8 cellular contexts compared by ENCODE assay signal in the genomic region with DNA sequence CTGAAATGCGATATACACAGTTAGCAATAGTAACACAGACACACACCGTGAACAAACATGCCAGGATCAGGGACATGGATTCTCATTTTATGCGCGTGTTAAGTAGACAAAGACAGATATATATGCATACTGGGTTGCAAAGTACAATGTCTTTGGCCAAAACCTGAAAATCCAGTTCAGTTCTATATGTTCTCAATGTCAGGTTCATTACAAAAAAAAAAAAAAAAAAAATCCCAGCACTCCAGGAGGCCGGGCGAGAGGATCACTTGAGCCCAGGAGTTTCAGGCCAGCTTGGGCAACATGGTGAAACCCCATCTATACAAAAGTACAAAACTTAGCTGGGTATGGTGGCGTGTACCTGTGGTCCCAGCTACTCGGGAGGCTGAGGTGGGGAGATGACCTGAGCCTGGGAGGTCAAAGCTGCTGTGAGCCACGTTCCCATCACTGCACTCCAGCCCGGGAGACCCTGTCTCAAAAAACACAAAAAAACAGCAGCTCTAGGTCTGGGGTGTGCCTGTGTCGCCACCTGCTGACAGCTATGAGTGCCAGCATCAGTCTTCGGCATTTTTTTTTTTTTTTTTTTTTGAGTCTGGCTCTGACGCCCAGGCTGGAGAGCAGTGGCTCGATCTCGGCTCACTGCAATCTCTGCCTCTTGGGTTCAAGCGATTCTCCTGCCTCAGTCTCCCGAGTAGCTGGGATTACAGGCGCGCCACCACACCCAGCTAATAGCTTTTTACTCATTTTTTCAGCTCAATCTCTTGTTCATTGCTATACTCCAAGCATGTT. TPM values are rescaled to one million over a fixed set of nuclear protein-coding genes. Genes with fewer than 3 reads are reported as not detected.
A peak's percentile ranks its signal among the peaks of the same experiment; 100 is the strongest.
DNase-seq lines count a peak whose midpoint lies in the region; ATAC-seq and TF ChIP-seq lines count a peak whose summit lies in the region.

No MANE protein-coding gene starts in this region.

- intact Hi-C loops in esophagus muscularis mucosa (cut with DNase I) (loop anchor here (2.0 to 5.0 kb wide), 2 partner anchors 84 to 138 kb away; no protein-coding TSS in a partner anchor), natural killer cell (cut with micrococcal nuclease) (loop anchor here (1.0 kb wide), 1 partner anchor 83 kb away; no protein-coding TSS in a partner anchor), uterus (cut with DNase I; ENCODE audit: low total_unique reads) (loop anchor here (5.0 to 10.0 kb wide), 2 partner anchors 56 to 83 kb away; partner anchors contain the start of gene SLC1A5)

- no peak overlapping the region for H3K18ac ChIP-seq in H9 (ENCODE audit: insufficient read length, low read depth, low read length)

- H3K79me1 ChIP-seq in H9 (ENCODE audit: insufficient read depth, low read depth, low read length, poor library complexity, severe bottlenecking): no peaks in the 10 kb centered on the region

- H3K27me3 ChIP-seq in H9 (ENCODE audit: insufficient read depth, low read length): no peaks in the 10 kb centered on the region
- H3K27me3 ChIP-seq in esophagus muscularis mucosa: no peaks in the 10 kb centered on the region
- H3K27me3 ChIP-seq in uterus: no peaks in the 10 kb centered on the region

- peak overlapping the region; percentile 44 to 64 (median 51); a peak in 4 of 7 replicates for H3K27ac Mint-ChIP-seq in H9
- no peak overlapping the region for H3K27ac Mint-ChIP-seq in natural killer cell

- H3K4me2 ChIP-seq in H9 (ENCODE audit: insufficient read depth, insufficient read length, low read length): no peak overlapping the region

- no peak overlapping the region for H3K23ac ChIP-seq in H9 (ENCODE audit: insufficient read length, low read depth, low read length)

- no peak overlapping the region for H2AFZ ChIP-seq in H9 (ENCODE audit: low read length)

- H3K4me3 Mint-ChIP-seq in H9 (no peak overlapping the region), natural killer cell (no peak overlapping the region)

- no peak for TF ChIP-seq EP300 in esophagus muscularis mucosa (IDR thresholded peaks at IDR 0.05)

- H4K5ac ChIP-seq in H9 (ENCODE audit: insufficient read length, low read depth, low read length): no peak overlapping the region

- H3K4me1 ChIP-seq in H9 (ENCODE audit: insufficient read depth, low read length) (no peaks in the 10 kb centered on the region), esophagus muscularis mucosa (peaks cover 6 to 38% (median 34%) of the 10 kb centered on the region in 4 donors), uterus (no peaks in the 10 kb centered on the region)

- H3K27me3 Mint-ChIP-seq in H9 (ENCODE audit: low read depth) (no peaks in the 10 kb centered on the region), natural killer cell (ENCODE audit: low read depth in 2 of 2) (no peaks in the 10 kb centered on the region)

- no peak overlapping the region for H2BK5ac ChIP-seq in H9 (ENCODE audit: insufficient read length, low read length)

- peak; percentile 49 to 58 for DNase-seq in AML-193 (lab: John Stamatoyannopoulos, UW)
- peak; percentile 78 for DNase-seq in H9
- DNase-seq in NCI-H748 treated with DMSO at 0.1 percent for 48 hours (lab: John Stamatoyannopoulos, UW): peak; percentile 56
- DNase-seq in activated CD8-positive, alpha-beta memory T cell treated with anti-CD3 and anti-CD28 coated beads for 24 hours: peak; percentile 70
- DNase-seq in esophagus muscularis mucosa (ENCODE audit: extremely low spot score): no peak
- DNase-seq in natural killer cell: no peak
- DNase-seq in uterus: peak; percentile 57 to 59
- no peak for DNase-seq in NCI-H1048 (lab: John Stamatoyannopoulos, UW)

- no peak overlapping the region for H2BK120ac ChIP-seq in H9 (ENCODE audit: low read depth, low read length, poor library complexity, severe bottlenecking)

- H3K4ac ChIP-seq in H9 (ENCODE audit: low read depth, low read length): no peak overlapping the region

- H3K9ac ChIP-seq in H9 (ENCODE audit: extremely low read depth, insufficient read length, low read length): no peak overlapping the region

- TF ChIP-seq POLR2A in esophagus muscularis mucosa (IDR thresholded peaks at IDR 0.05; ENCODE audit: low read depth): no peak
- no peak for TF ChIP-seq POLR2A in uterus (IDR thresholded peaks at IDR 0.05)

- H3K14ac ChIP-seq in H9 (ENCODE audit: insufficient read depth, low read length): no peak overlapping the region

- H3K36me3 ChIP-seq in esophagus muscularis mucosa: peaks cover 28 to 74% (median 70%) of the 10 kb centered on the region in 4 donors
- H3K36me3 ChIP-seq in uterus: no peaks in the 10 kb centered on the region

- H4K91ac ChIP-seq in H9 (ENCODE audit: insufficient read length, low read depth, low read length): no peak overlapping the region

- no peak overlapping the region for H2BK15ac ChIP-seq in H9 (ENCODE audit: low read depth, low read length)

- H3T11ph ChIP-seq in H9 (ENCODE audit: low read length): no peak overlapping the region

- H3K36me3 Mint-ChIP-seq in H9 (ENCODE audit: insufficient read depth in 1 of 3, low read depth in 3 of 3) (peaks cover 21 to 56% (median 45%) of the 10 kb centered on the region in 3 experiments; a peak in 6 of 7 replicates), natural killer cell (peaks cover under 1% of the 10 kb centered on the region)

- H3K4me3 ChIP-seq in esophagus muscularis mucosa: no peak overlapping the region
- H3K4me3 ChIP-seq in uterus: no peak overlapping the region

- no peak overlapping the region for H4K8ac ChIP-seq in H9 (replicated peaks; ENCODE audit: insufficient read length, low read depth, low read length)

- H2BK12ac ChIP-seq in H9 (ENCODE audit: insufficient read length, low read depth, low read length): no peak overlapping the region

- no peak overlapping the region for H3K56ac ChIP-seq in H9 (ENCODE audit: insufficient read length, low read depth, low read length)

- no peak overlapping the region for H2BK20ac ChIP-seq in H9 (ENCODE audit: low read depth, low read length, poor library complexity, severe bottlenecking)

- H3K23me2 ChIP-seq in H9 (ENCODE audit: insufficient read length, low read depth, low read length, poor library complexity, severe bottlenecking): no peaks in the 10 kb centered on the region

- peak; percentile 81 to 99 (median 95) for ATAC-seq in natural killer cell

- H2AK5ac ChIP-seq in H9 (ENCODE audit: insufficient read length, low read length): no peak overlapping the region

- H3K4me1 Mint-ChIP-seq in H9: no peaks in the 10 kb centered on the region
- H3K4me1 Mint-ChIP-seq in natural killer cell: peaks cover 0 to 7% of the 10 kb centered on the region in 2 donors

- no peaks in the 10 kb centered on the region for H4K20me1 ChIP-seq in H9 (ENCODE audit: control insufficient read depth, insufficient read depth, insufficient read length)

- H3K27ac ChIP-seq in H9 (ENCODE audit: insufficient read length, low read depth, low read length): no peak overlapping the region
- peak overlapping the region; percentile 65 to 81 (median 68) for H3K27ac ChIP-seq in esophagus muscularis mucosa (replicated peaks in 1 of 4)
- H3K27ac ChIP-seq in uterus: peak overlapping the region; percentile 39 to 56

- H3K79me2 ChIP-seq in H9 (ENCODE audit: insufficient read depth, low read length): no peaks in the 10 kb centered on the region

- H3K9me3 Mint-ChIP-seq in H9 (no peaks in the 10 kb centered on the region; a peak in 1 of 5 replicates), natural killer cell (no peaks in the 10 kb centered on the region)

- no peaks in the 10 kb centered on the region for H3K9me3 ChIP-seq in H9 (ENCODE audit: control insufficient read depth, low read depth, low read length)
- no peaks in the 10 kb centered on the region for H3K9me3 ChIP-seq in esophagus muscularis mucosa
- no peaks in the 10 kb centered on the region for H3K9me3 ChIP-seq in uterus

- WGBS in H9 (ENCODE audit: extremely low coverage, insufficient read length, low lambda C conversion rate): no CpG with 5 or more reads among the region's 19 CpGs
- 39% methylated on average over 19 of the region's 19 CpGs for WGBS in esophagus muscularis mucosa

- TF ChIP-seq CTCF in H9 (conservative IDR thresholded peaks at IDR 0.05): peak; percentile 90
- TF ChIP-seq CTCF in esophagus muscularis mucosa (IDR thresholded peaks at IDR 0.05): peak; percentile 78 to 82 (median 80)
- TF ChIP-seq CTCF in natural killer cell (IDR thresholded peaks at IDR 0.05): peak; percentile 75
- TF ChIP-seq CTCF in uterus (IDR thresholded peaks at IDR 0.05): peak; percentile 77 to 88 (median 85)

RNA-seq across cellular contexts. Expression of gene AP2S1, which starts 10.3 kb away (rescaled TPM):
- 193 and 200 TPM in 2 replicates for total RNA-seq in H9 (2021)
- total RNA-seq in esophagus muscularis mucosa: 10 to 100 TPM; 63.5 to 88.9 (median 74.5) TPM
- 10 to 100 TPM; 45.0 to 49.1 (median 45.4) TPM for total RNA-seq in natural killer cell
- 10 to 100 TPM in 3 of 4 donors, 1 to 10 TPM in 1; 3.8 to 59.1 (median 45.1) TPM for total RNA-seq in uterus

RNA-seq across cellular contexts. Expression of gene ARHGAP35, which starts 20.4 kb away (rescaled TPM):
- total RNA-seq in H9 (2021): 49.0 and 49.8 TPM in 2 replicates
- 10 to 100 TPM; 49.7 to 94.5 (median 77.7) TPM for total RNA-seq in esophagus muscularis mucosa
- 10 to 100 TPM; 40.2 to 66.2 (median 48.5) TPM for total RNA-seq in natural killer cell
- total RNA-seq in uterus: 10 to 100 TPM in 2 of 4 donors, 1 to 10 TPM in 2; 8.7 to 69.4 (median 30.9) TPM

RNA-seq across cellular contexts. Expression of gene SLC1A5, which starts 52.0 kb away (rescaled TPM):
- total RNA-seq in H9 (2021): 258 and 269 TPM in 2 replicates
- 10 to 100 TPM; 42.8 to 93.6 (median 66.7) TPM for total RNA-seq in esophagus muscularis mucosa
- total RNA-seq in natural killer cell: 10 to 100 TPM; 11.2 to 23.1 (median 18.9) TPM
- total RNA-seq in uterus: 10 to 100 TPM; 13.8 to 78.0 (median 32.4) TPM

Comparison
In these comparisons a context has a peak if more than half of its experiments do, and no peak if none do; other contexts are left out.
1. DNase-seq: peak in AML-193 (2 of 2), H9 (single experiment), NCI-H748 treated with DMSO at 0.1 percent for 48 hours (single experiment), activated CD8-positive, alpha-beta memory T cell treated with anti-CD3 and anti-CD28 coated beads for 24 hours (single experiment) and uterus (2 of 2); none in esophagus muscularis mucosa (single experiment), natural killer cell (single experiment) and NCI-H1048 (single experiment).
2. H3K27ac Mint-ChIP-seq: peak in H9 (3 of 3); none in natural killer cell (0 of 2).
3. Peak in every context shown above with its lines, with median percentiles within 50 percentile points of each other: CTCF ChIP-seq.